ENCODE assay signal across 8 cellular contexts in the genomic region with DNA sequence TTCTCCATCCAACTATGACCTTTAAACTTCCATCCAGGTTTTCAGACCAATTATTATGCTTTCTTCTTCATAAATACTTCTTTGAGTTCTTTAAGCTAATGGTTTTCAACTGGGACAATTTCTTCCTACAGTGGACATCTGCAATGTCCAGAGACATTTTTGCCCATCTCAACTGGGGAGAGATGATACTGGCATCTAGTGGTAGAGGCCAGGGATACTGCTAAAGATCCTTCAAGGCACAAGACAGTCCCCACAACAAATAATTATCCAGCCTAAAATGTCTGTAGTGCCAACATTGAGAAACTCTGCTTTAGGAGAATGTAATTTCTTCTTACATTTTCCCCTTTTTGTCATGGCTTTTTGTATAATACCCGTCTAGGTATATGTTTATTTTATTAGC. TPM values are rescaled to one million over a fixed set of nuclear protein-coding genes. Genes with fewer than 3 reads are reported as not detected.
DNase-seq lines count a peak whose midpoint lies in the region; ATAC-seq and TF ChIP-seq lines count a peak whose summit lies in the region.
"Had no signal": no experiment of that assay in that cellular context is flagged by ENCODE, and none has a peak within 500 bp of the region (broad histone marks: within the 10 kb centered on the region; RNA-seq: fewer than 3 reads in every experiment).

No MANE protein-coding gene starts in this region.

- H3K79me2 ChIP-seq in fibroblast of lung (ENCODE audit: control insufficient read depth, insufficient read depth, low read length), result peaks cover 17% of the 10 kb centered on the region

- H3K9me3 ChIP-seq in fibroblast of lung (ENCODE audit: control insufficient read depth, insufficient read depth, low read depth, low read length) (no peaks in the 10 kb centered on the region), psoas muscle (no peaks in the 10 kb centered on the region)

- H3K27me3 ChIP-seq in GM06990 (replicated peaks; ENCODE audit: control insufficient read depth, insufficient read depth, low read length) (no peaks in the 10 kb centered on the region), fibroblast of lung (ENCODE audit: control insufficient read depth, insufficient read depth, low read length) (no peaks in the 10 kb centered on the region), psoas muscle (ENCODE audit: insufficient read depth in 3 of 3, low read length in 2 of 3) (peaks cover 0 to 3% (median 0%) of the 10 kb centered on the region in 3 donors)

- H2AFZ ChIP-seq in fibroblast of lung (ENCODE audit: low read length), result no peak overlapping the region

- H3K27ac ChIP-seq in fibroblast of lung (ENCODE audit: insufficient read depth, low read length) (no peak overlapping the region), psoas muscle (no peak overlapping the region)

- H3K36me3 ChIP-seq in GM06990 (ENCODE audit: control insufficient read depth, insufficient read depth, low read length) (no peaks in the 10 kb centered on the region), fibroblast of lung (ENCODE audit: control insufficient read depth, insufficient read depth, low read length) (no peaks in the 10 kb centered on the region), psoas muscle (ENCODE audit: insufficient read depth in 1 of 2, low read depth in 1 of 2) (no peaks in the 10 kb centered on the region)

- H3K9ac ChIP-seq in fibroblast of lung (ENCODE audit: insufficient read depth, low read length), result no peak overlapping the region

- intact Hi-C loops in psoas muscle (cut with DNase I), result no loop called here

- no peaks in the 10 kb centered on the region for H3K4me1 ChIP-seq in fibroblast of lung (ENCODE audit: control insufficient read depth, extremely low read depth, insufficient read depth, low read length)
- no peaks in the 10 kb centered on the region for H3K4me1 ChIP-seq in psoas muscle

- TF ChIP-seq CTCF in GM06990 (IDR thresholded peaks at IDR 0.05; ENCODE audit: insufficient read depth, low read length, poor library complexity, severe bottlenecking) (peak; percentile 47), fibroblast of lung (conservative IDR thresholded peaks at IDR 0.05 in 1 of 2, IDR thresholded peaks at IDR 0.05 in 1 of 2; ENCODE audit: low read depth in 1 of 2, low read length in 2 of 2) (peak; percentile 57 to 84), psoas muscle (IDR thresholded peaks at IDR 0.05) (peak; percentile 47)

- H3K4me2 ChIP-seq in fibroblast of lung (ENCODE audit: extremely low read depth, insufficient read depth, low read length), result no peak overlapping the region

- WGBS in psoas muscle, 3 donors, result 52 to 61% (median 53%) methylated on average over 1 of the region's 1 CpG

- H3K4me3 ChIP-seq in GM06990 (replicated peaks; ENCODE audit: low read depth, low read length), result no peak overlapping the region
- no peak overlapping the region for H3K4me3 ChIP-seq in fibroblast of lung (replicated peaks in 1 of 4; ENCODE audit: control extremely low read depth in 1 of 4, insufficient read depth in 1 of 4, low read depth in 3 of 4, low read length in 4 of 4)
- H3K4me3 ChIP-seq in psoas muscle, result no peak overlapping the region
- H3K4me3 ChIP-seq: lung had no signal

- ATAC-seq in psoas muscle (peak in 2 of 4 donors; percentile 61 to 71), GM21515 (IDR thresholded peaks at IDR 0.05; ENCODE audit: unreplicated experiment) (no peak)

- no peak for DNase-seq in GM06990 (ENCODE audit: extremely low read depth, insufficient read length)
- DNase-seq in NCI-H69 (lab: John Stamatoyannopoulos, UW), result peak; percentile 48
- peak; percentile 56 to 71 for DNase-seq in fibroblast of lung (ENCODE audit: low read depth in 2 of 2)
- no peak for DNase-seq in psoas muscle
- no peak for DNase-seq in NCI-H1105 (lab: John Stamatoyannopoulos, UW)
- DNase-seq in NCI-H526 (lab: John Stamatoyannopoulos, UW), result no peak

- no peaks in the 10 kb centered on the region for H4K20me1 ChIP-seq in fibroblast of lung (ENCODE audit: control insufficient read depth, extremely low read depth, insufficient read depth, low read length)

RNA-seq across cellular contexts. Expression of a gene that starts 10.6 kb away (rescaled TPM):
- total RNA-seq in fibroblast of lung, result 5.9 and 7.3 TPM in 2 replicates
- 8.8 and 17.6 TPM in 2 replicates for polyA plus RNA-seq in fibroblast of lung
- polyA plus RNA-seq in fibroblast of lung (2012), result 7.1 and 7.7 TPM in 2 replicates
- polyA minus RNA-seq in fibroblast of lung (ENCODE audit: low replicate concordance), result 5.3 and 12.8 TPM in 2 replicates
- total RNA-seq in psoas muscle, result 1 to 10 TPM in 2 of 4 donors, under 1 TPM in 2; 0.13 to 1.7 (median 1.1) TPM
- under 1 TPM; 0.08 to 0.75 (median 0.27) TPM for polyA plus RNA-seq in psoas muscle

Comparison
In these comparisons a context has a peak if more than half of its experiments do, and no peak if none do; other contexts are left out.
1. DNase-seq: peak in NCI-H69 (single experiment) and fibroblast of lung (2 of 2); none in GM06990 (single experiment), psoas muscle (0 of 2), NCI-H1105 (single experiment) and NCI-H526 (0 of 2).
2. Peak in every context shown above with its lines, with median percentiles within 50 percentile points of each other: CTCF ChIP-seq.